Comparison of ENCODE assay signal across 10 cellular contexts in the genomic region with DNA sequence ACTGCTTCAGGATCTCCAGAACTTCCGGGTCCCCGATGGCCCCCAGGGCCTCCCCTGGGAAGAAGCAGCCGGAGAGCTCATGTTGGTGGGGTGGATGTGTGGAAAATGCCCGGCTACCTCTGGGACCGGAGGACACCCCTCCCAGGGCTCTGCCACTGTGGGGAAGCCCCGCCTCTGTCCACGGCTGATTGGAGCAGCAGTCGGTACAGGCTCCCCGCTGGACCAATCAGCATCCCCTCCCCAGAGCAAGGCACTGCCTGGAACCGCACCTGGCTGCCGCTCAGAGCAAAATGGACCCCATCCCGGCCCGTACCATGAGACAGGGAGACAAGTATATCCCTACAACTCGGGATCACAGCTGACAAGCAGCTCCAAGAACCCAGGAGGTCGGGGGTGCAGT. TPM values are rescaled to one million over a fixed set of nuclear protein-coding genes. Genes with fewer than 3 reads are reported as not detected.
DNase-seq lines count a peak whose midpoint lies in the region; ATAC-seq lines count a peak whose summit lies in the region.
"Had no signal": no experiment of that assay in that cellular context is flagged by ENCODE, and none has a peak within 500 bp of the region (broad histone marks: within the 10 kb centered on the region; RNA-seq: fewer than 3 reads in every experiment).

No MANE protein-coding gene starts in this region.

- POLR2A ChIA-PET in activated CD4-positive, alpha-beta T cell treated with anti-CD3 and anti-CD28 coated beads, Interleukin-2, amount 10 ng/mL, durations not matched to agents 7 days and 5 days (lab: Charles Lee), result no interaction called here

- H3K4me1 Mint-ChIP-seq in activated CD4-positive, alpha-beta T cell treated with anti-CD3 and anti-CD28 coated beads, Interleukin-2, amount 10 ng/mL, durations not matched to agents 7 days and 5 days, result peaks cover 20% of the 10 kb centered on the region
- H3K4me1 Mint-ChIP-seq in stimulated activated naive CD8-positive, alpha-beta T cell treated with anti-CD3 and anti-CD28 coated beads, Interleukin-15, amount 100 ng/mL, for 72 hours, result peaks cover 12% of the 10 kb centered on the region

- peak overlapping the region; percentile 75 for H3K27ac Mint-ChIP-seq in activated CD4-positive, alpha-beta T cell treated with anti-CD3 and anti-CD28 coated beads, Interleukin-2, amount 10 ng/mL, durations not matched to agents 7 days and 5 days
- no peak overlapping the region for H3K27ac Mint-ChIP-seq in stimulated activated naive CD8-positive, alpha-beta T cell treated with anti-CD3 and anti-CD28 coated beads, Interleukin-15, amount 100 ng/mL, for 72 hours

- H3K9me3 Mint-ChIP-seq in activated CD4-positive, alpha-beta T cell treated with anti-CD3 and anti-CD28 coated beads, Interleukin-2, amount 10 ng/mL, durations not matched to agents 7 days and 5 days, result no peaks in the 10 kb centered on the region
- H3K9me3 Mint-ChIP-seq in stimulated activated naive CD8-positive, alpha-beta T cell treated with anti-CD3 and anti-CD28 coated beads, Interleukin-15, amount 100 ng/mL, for 72 hours, result no peaks in the 10 kb centered on the region

- no peaks in the 10 kb centered on the region for H3K27me3 Mint-ChIP-seq in activated CD4-positive, alpha-beta T cell treated with anti-CD3 and anti-CD28 coated beads, Interleukin-2, amount 10 ng/mL, durations not matched to agents 7 days and 5 days
- H3K27me3 Mint-ChIP-seq in stimulated activated naive CD8-positive, alpha-beta T cell treated with anti-CD3 and anti-CD28 coated beads, Interleukin-15, amount 100 ng/mL, for 72 hours, result no peaks in the 10 kb centered on the region

- no peak for DNase-seq in activated CD4-positive, CD25-positive, alpha-beta regulatory T cell (lab: John Stamatoyannopoulos, UW)
- DNase-seq in activated CD4-positive, alpha-beta T cell treated with anti-CD3 and anti-CD28 coated beads, Interleukin-2, amount 10 ng/mL, durations not matched to agents 7 days and 5 days, result peak; percentile 49
- DNase-seq in hepatic stellate cell (ENCODE audit: low spot score) (peak; percentile 82), SW 1271 (lab: John Stamatoyannopoulos, UW) (no peak)
- DNase-seq in stimulated activated naive CD8-positive, alpha-beta T cell treated with anti-CD3 and anti-CD28 coated beads, Interleukin-15, amount 100 ng/mL, for 72 hours, result no peak
- DNase-seq: NCI-H2081 had no signal

- H3K36me3 Mint-ChIP-seq in activated CD4-positive, alpha-beta T cell treated with anti-CD3 and anti-CD28 coated beads, Interleukin-2, amount 10 ng/mL, durations not matched to agents 7 days and 5 days (ENCODE audit: low read depth), result peaks cover 25% of the 10 kb centered on the region

- CTCF ChIA-PET in activated CD4-positive, alpha-beta T cell treated with anti-CD3 and anti-CD28 coated beads, Interleukin-2, amount 10 ng/mL, durations not matched to agents 7 days and 5 days (lab: Charles Lee), result interaction anchor here (0.5 to 1.3 kb wide), 11 partner anchors 8 to 526 kb away, joined by 3 to 9 read pairs (median 3); a partner anchor contains a TSS

- H3K4me3 Mint-ChIP-seq in activated CD4-positive, alpha-beta T cell treated with anti-CD3 and anti-CD28 coated beads, Interleukin-2, amount 10 ng/mL, durations not matched to agents 7 days and 5 days, result peak overlapping the region; percentile 25
- H3K4me3 Mint-ChIP-seq in stimulated activated naive CD8-positive, alpha-beta T cell treated with anti-CD3 and anti-CD28 coated beads, Interleukin-15, amount 100 ng/mL, for 72 hours, result peak overlapping the region in 1 of 2 donors; percentile 39

- ATAC-seq in activated CD4-positive, CD25-positive, alpha-beta regulatory T cell treated with anti-CD3 and anti-CD28 coated beads, Interleukin-2, amount 50 U/mL, for 24 hours, result peak; percentile 58 to 69
- peak; percentile 85 for ATAC-seq in stimulated activated naive CD8-positive, alpha-beta T cell treated with anti-CD3 and anti-CD28 coated beads, Interleukin-15, amount 100 ng/mL, for 72 hours
- ATAC-seq in GM19467 (IDR thresholded peaks at IDR 0.05; ENCODE audit: unreplicated experiment) (no peak), HG02798 (IDR thresholded peaks at IDR 0.05; ENCODE audit: poor library complexity, unreplicated experiment) (no peak)

RNA-seq across cellular contexts. Expression of a gene that starts 6.4 kb away (rescaled TPM):
- total RNA-seq in activated CD4-positive, alpha-beta T cell treated with anti-CD3 and anti-CD28 coated beads, Interleukin-2, amount 10 ng/mL, durations not matched to agents 7 days and 5 days, result 10 to 100 TPM in 1 of 2 experiments, 1 to 10 TPM in 1; 9.2 to 12.6 TPM

RNA-seq across cellular contexts. Expression of a gene that starts 10.8 kb away (rescaled TPM):
- not detected for total RNA-seq in activated CD4-positive, alpha-beta T cell treated with anti-CD3 and anti-CD28 coated beads, Interleukin-2, amount 10 ng/mL, durations not matched to agents 7 days and 5 days
- total RNA-seq: vagina had no signal

RNA-seq across cellular contexts. Expression of a gene that starts 12.1 kb away (rescaled TPM):
- 10 to 100 TPM; 78.6 to 79.3 TPM for total RNA-seq in activated CD4-positive, alpha-beta T cell treated with anti-CD3 and anti-CD28 coated beads, Interleukin-2, amount 10 ng/mL, durations not matched to agents 7 days and 5 days

RNA-seq across cellular contexts. Expression of a gene that starts 13.7 kb away (rescaled TPM):
- under 1 TPM; 0.27 to 0.33 TPM for total RNA-seq in activated CD4-positive, alpha-beta T cell treated with anti-CD3 and anti-CD28 coated beads, Interleukin-2, amount 10 ng/mL, durations not matched to agents 7 days and 5 days
- total RNA-seq: vagina had no signal

RNA-seq across cellular contexts. Expression of a gene that starts 44.9 kb away (rescaled TPM):
- 1 to 10 TPM; 6.5 to 8.7 TPM for total RNA-seq in activated CD4-positive, alpha-beta T cell treated with anti-CD3 and anti-CD28 coated beads, Interleukin-2, amount 10 ng/mL, durations not matched to agents 7 days and 5 days
- total RNA-seq: vagina had no signal

Comparison
In these comparisons a context has a peak if more than half of its experiments do, and no peak if none do; other contexts are left out.
1. ATAC-seq: peak in activated CD4-positive, CD25-positive, alpha-beta regulatory T cell treated with anti-CD3 and anti-CD28 coated beads, Interleukin-2, amount 50 U/mL, for 24 hours (2 of 2) and stimulated activated naive CD8-positive, alpha-beta T cell treated with anti-CD3 and anti-CD28 coated beads, Interleukin-15, amount 100 ng/mL, for 72 hours (single experiment); none in GM19467 (single experiment) and HG02798 (single experiment).
2. DNase-seq: peak in activated CD4-positive, alpha-beta T cell treated with anti-CD3 and anti-CD28 coated beads, Interleukin-2, amount 10 ng/mL, durations not matched to agents 7 days and 5 days (single experiment) and hepatic stellate cell (single experiment); none in activated CD4-positive, CD25-positive, alpha-beta regulatory T cell (0 of 4), stimulated activated naive CD8-positive, alpha-beta T cell treated with anti-CD3 and anti-CD28 coated beads, Interleukin-15, amount 100 ng/mL, for 72 hours (0 of 2) and SW 1271 (0 of 2).